Comparison of ENCODE assay signal across 9 cellular contexts in genomic region chr6:89596056-89596455, GRCh38. TPM values are rescaled to one million over a fixed set of nuclear protein-coding genes. Genes with fewer than 3 reads are reported as not detected.
A peak's percentile ranks its signal among the peaks of the same experiment; 100 is the strongest.
DNase-seq lines count a peak whose midpoint lies in the region; ATAC-seq and TF ChIP-seq lines count a peak whose summit lies in the region.
"Had no signal": no experiment of that assay in that cellular context is flagged by ENCODE, and none has a peak within 500 bp of the region (broad histone marks: within the 10 kb centered on the region; RNA-seq: fewer than 3 reads in every experiment).

No MANE protein-coding gene starts in this region.

- POLR2A ChIA-PET in RWPE1 (lab: Yijun Ruan, JAX; ENCODE audit: low non-redundant PET) = no interaction called here

- H3K27ac ChIP-seq in RWPE1 (no peak overlapping the region), testis (no peak overlapping the region)
- H3K27ac ChIP-seq: PC-9 had no signal

- CTCF ChIA-PET in RWPE1 (lab: Yijun Ruan, JAX) = interaction anchor here (0.7 kb wide), 1 partner anchor 542 kb away, joined by 3 read pairs; no protein-coding TSS in a partner anchor
- CTCF ChIA-PET in Calu3 (lab: Charles Lee) = no interaction called here

- H3K4me3 ChIP-seq in GM06990 (replicated peaks; ENCODE audit: low read depth, low read length) (no peak overlapping the region), testis (no peak overlapping the region)
- H3K4me3 ChIP-seq: PC-9 had no signal

- no peak for TF ChIP-seq POLR2A in testis (IDR thresholded peaks at IDR 0.05)

- peak; percentile 84 for ATAC-seq in GM19328 (IDR thresholded peaks at IDR 0.05; ENCODE audit: unreplicated experiment)
- peak; percentile 77 for ATAC-seq in HG03045 (IDR thresholded peaks at IDR 0.05; ENCODE audit: unreplicated experiment)

- peaks cover 28% of the 10 kb centered on the region for H3K4me1 Mint-ChIP-seq in T-helper 2 cell treated with Interferon-gamma antibody and Interleukin-4, amounts not matched to agents 5 μg/mL and 100 μg/mL, for 36 hours (ENCODE audit: low read depth)
- H3K4me1 Mint-ChIP-seq in Calu3 (ENCODE audit: low read depth, unreplicated experiment) = no peaks in the 10 kb centered on the region

- TF ChIP-seq CTCF in GM06990 (IDR thresholded peaks at IDR 0.05; ENCODE audit: insufficient read depth, low read length, poor library complexity, severe bottlenecking) (no peak), RWPE1 (conservative IDR thresholded peaks at IDR 0.05; ENCODE audit: low read depth) (no peak), Calu3 (IDR thresholded peaks at IDR 0.05; ENCODE audit: unreplicated experiment) (no peak), testis (IDR thresholded peaks at IDR 0.05) (no peak)

- no peaks in the 10 kb centered on the region for H3K27me3 Mint-ChIP-seq in T-helper 2 cell treated with Interferon-gamma antibody and Interleukin-4, amounts not matched to agents 5 μg/mL and 100 μg/mL, for 36 hours (ENCODE audit: low read depth)
- H3K27me3 Mint-ChIP-seq in Calu3 (ENCODE audit: unreplicated experiment) = no peaks in the 10 kb centered on the region

- peaks cover 3% of the 10 kb centered on the region for H3K4me1 ChIP-seq in testis

- no peaks in the 10 kb centered on the region for H3K36me3 ChIP-seq in GM06990 (ENCODE audit: control insufficient read depth, insufficient read depth, low read length)
- no peaks in the 10 kb centered on the region for H3K36me3 ChIP-seq in testis (ENCODE audit: low read depth, missing control alignments)

- BruUV-seq in Calu3 (replicated peaks; lab: Mats Ljungman, UMichigan) = no TSS peak

- peak overlapping the region; percentile 90 for H3K27ac Mint-ChIP-seq in T-helper 2 cell treated with Interferon-gamma antibody and Interleukin-4, amounts not matched to agents 5 μg/mL and 100 μg/mL, for 36 hours
- no peak overlapping the region for H3K27ac Mint-ChIP-seq in Calu3 (ENCODE audit: unreplicated experiment)

- 89 to 93% methylated on average over 2 of the region's 2 CpGs for WGBS in testis, 2 donors

- peak overlapping the region; percentile 11 for H3K4me3 Mint-ChIP-seq in T-helper 2 cell treated with Interferon-gamma antibody and Interleukin-4, amounts not matched to agents 5 μg/mL and 100 μg/mL, for 36 hours
- H3K4me3 Mint-ChIP-seq in Calu3 (ENCODE audit: low read depth, unreplicated experiment) = no peak overlapping the region

- H3K9me3 ChIP-seq in testis = no peaks in the 10 kb centered on the region

- H3K27me3 ChIP-seq in GM06990 (replicated peaks; ENCODE audit: control insufficient read depth, insufficient read depth, low read length) (no peaks in the 10 kb centered on the region), testis (no peaks in the 10 kb centered on the region)

- intact Hi-C loops in Calu3 (cut with micrococcal nuclease; ENCODE audit: unreplicated experiment) = loop anchor here (5.0 kb wide), 1 partner anchor 164 kb away; the partner anchor contains the start of gene ANKRD6
- intact Hi-C loops in testis (cut with DNase I; ENCODE audit: low total_unique reads) = no loop called here

- DNase-seq in GM06990 (ENCODE audit: extremely low read depth, insufficient read length) = peak; percentile 47
- DNase-seq in T-helper 2 cell treated with Interferon-gamma antibody and Interleukin-4, amounts not matched to agents 5 μg/mL and 100 μg/mL, for 36 hours (ENCODE audit: low spot score) = no peak
- DNase-seq in NCI-H526 treated with DMSO at 0.1 percent for 48 hours (lab: John Stamatoyannopoulos, UW) = no peak
- DNase-seq in RWPE1 (ENCODE audit: low spot score) = no peak
- no peak for DNase-seq in Calu3
- DNase-seq in testis = no peak
- DNase-seq: PC-9 had no signal

- H3K36me3 Mint-ChIP-seq in T-helper 2 cell treated with Interferon-gamma antibody and Interleukin-4, amounts not matched to agents 5 μg/mL and 100 μg/mL, for 36 hours (ENCODE audit: low read depth) = peaks cover 13% of the 10 kb centered on the region
- H3K36me3 Mint-ChIP-seq in Calu3 (ENCODE audit: insufficient read depth, unreplicated experiment) = peaks cover 5% of the 10 kb centered on the region

- H3K9me3 Mint-ChIP-seq in T-helper 2 cell treated with Interferon-gamma antibody and Interleukin-4, amounts not matched to agents 5 μg/mL and 100 μg/mL, for 36 hours = peaks cover 22% of the 10 kb centered on the region
- H3K9me3 Mint-ChIP-seq in Calu3 (ENCODE audit: low read depth, unreplicated experiment) = peaks cover 2% of the 10 kb centered on the region

RNA-seq across cellular contexts. Expression of gene LYRM2, which starts 42.5 kb away (rescaled TPM):
- 36.8 and 37.6 TPM in 2 replicates for total RNA-seq in Calu3 (2022)
- 10 to 100 TPM; 18.6 to 24.8 TPM for total RNA-seq in testis
- polyA plus RNA-seq in testis (ENCODE audit: insufficient read depth, low read depth, low replicate concordance) = 32.5 TPM
